1 cellular context compared by ENCODE assay signal in the genomic region with DNA sequence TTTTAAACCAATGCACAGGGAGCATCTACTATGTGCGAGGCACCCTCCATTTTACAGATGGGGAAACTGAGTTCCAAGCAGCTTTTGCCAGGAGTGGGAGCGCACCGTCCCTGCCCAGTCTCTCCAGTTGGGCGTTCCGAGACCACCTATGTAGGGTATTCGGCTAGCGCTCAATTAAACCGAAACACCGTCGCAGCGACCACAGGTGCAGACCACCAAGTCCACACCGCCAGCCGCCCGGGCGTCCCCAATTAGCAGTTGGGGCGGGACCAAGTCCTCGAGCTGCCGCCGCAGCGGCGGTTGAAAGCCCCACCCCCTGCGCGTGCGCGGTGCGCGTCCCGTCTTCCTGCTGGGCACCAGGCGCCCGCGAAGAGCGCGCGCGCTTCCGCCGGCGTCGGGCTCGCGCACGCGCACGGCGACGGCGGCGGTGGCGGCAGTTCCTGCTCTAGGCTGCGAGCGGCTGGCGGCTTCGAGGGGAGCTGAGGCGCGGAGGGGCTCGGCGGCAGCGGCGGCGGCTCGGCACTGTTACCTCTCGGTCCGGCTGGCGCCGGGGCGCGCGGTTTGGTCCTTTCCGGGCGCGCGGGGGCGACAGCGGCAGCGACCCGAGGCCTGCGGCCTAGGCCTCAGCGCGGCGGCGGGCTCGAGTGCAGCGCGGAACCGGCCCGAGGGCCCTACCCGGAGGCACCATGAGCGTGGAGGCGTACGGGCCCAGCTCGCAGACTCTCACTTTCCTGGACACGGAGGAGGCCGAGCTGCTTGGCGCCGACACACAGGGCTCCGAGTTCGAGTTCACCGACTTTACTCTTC.
A peak's percentile ranks its signal among the peaks of the same experiment; 100 is the strongest.
TF ChIP-seq lines count a peak whose summit lies in the region.

A gene (plus strand): TSS at position 436 of the 807 bp plus-strand sequence. CDS start 251 bp downstream, at position 687.

TF ChIP-seq in H1, 55 proteins besides CTCF, POLR2A, EP300 and RAD21:
- TF ChIP-seq ZNF274 (IDR thresholded peaks at IDR 0.05; ENCODE audit: borderline replicate concordance, extremely low read depth, low read length): no peak
- peak; percentile 88 for TF ChIP-seq TAF7 (optimal IDR thresholded peaks at IDR 0.05; ENCODE audit: borderline replicate concordance, low read depth, low read length)
- peak; percentile 86 for TF ChIP-seq KDM4A (IDR thresholded peaks at IDR 0.05; ENCODE audit: low read depth, low read length, severe bottlenecking)
- TF ChIP-seq NRF1 (IDR thresholded peaks at IDR 0.05; ENCODE audit: low read depth, low read length): peak; percentile 86
- TF ChIP-seq, protein P1, sequence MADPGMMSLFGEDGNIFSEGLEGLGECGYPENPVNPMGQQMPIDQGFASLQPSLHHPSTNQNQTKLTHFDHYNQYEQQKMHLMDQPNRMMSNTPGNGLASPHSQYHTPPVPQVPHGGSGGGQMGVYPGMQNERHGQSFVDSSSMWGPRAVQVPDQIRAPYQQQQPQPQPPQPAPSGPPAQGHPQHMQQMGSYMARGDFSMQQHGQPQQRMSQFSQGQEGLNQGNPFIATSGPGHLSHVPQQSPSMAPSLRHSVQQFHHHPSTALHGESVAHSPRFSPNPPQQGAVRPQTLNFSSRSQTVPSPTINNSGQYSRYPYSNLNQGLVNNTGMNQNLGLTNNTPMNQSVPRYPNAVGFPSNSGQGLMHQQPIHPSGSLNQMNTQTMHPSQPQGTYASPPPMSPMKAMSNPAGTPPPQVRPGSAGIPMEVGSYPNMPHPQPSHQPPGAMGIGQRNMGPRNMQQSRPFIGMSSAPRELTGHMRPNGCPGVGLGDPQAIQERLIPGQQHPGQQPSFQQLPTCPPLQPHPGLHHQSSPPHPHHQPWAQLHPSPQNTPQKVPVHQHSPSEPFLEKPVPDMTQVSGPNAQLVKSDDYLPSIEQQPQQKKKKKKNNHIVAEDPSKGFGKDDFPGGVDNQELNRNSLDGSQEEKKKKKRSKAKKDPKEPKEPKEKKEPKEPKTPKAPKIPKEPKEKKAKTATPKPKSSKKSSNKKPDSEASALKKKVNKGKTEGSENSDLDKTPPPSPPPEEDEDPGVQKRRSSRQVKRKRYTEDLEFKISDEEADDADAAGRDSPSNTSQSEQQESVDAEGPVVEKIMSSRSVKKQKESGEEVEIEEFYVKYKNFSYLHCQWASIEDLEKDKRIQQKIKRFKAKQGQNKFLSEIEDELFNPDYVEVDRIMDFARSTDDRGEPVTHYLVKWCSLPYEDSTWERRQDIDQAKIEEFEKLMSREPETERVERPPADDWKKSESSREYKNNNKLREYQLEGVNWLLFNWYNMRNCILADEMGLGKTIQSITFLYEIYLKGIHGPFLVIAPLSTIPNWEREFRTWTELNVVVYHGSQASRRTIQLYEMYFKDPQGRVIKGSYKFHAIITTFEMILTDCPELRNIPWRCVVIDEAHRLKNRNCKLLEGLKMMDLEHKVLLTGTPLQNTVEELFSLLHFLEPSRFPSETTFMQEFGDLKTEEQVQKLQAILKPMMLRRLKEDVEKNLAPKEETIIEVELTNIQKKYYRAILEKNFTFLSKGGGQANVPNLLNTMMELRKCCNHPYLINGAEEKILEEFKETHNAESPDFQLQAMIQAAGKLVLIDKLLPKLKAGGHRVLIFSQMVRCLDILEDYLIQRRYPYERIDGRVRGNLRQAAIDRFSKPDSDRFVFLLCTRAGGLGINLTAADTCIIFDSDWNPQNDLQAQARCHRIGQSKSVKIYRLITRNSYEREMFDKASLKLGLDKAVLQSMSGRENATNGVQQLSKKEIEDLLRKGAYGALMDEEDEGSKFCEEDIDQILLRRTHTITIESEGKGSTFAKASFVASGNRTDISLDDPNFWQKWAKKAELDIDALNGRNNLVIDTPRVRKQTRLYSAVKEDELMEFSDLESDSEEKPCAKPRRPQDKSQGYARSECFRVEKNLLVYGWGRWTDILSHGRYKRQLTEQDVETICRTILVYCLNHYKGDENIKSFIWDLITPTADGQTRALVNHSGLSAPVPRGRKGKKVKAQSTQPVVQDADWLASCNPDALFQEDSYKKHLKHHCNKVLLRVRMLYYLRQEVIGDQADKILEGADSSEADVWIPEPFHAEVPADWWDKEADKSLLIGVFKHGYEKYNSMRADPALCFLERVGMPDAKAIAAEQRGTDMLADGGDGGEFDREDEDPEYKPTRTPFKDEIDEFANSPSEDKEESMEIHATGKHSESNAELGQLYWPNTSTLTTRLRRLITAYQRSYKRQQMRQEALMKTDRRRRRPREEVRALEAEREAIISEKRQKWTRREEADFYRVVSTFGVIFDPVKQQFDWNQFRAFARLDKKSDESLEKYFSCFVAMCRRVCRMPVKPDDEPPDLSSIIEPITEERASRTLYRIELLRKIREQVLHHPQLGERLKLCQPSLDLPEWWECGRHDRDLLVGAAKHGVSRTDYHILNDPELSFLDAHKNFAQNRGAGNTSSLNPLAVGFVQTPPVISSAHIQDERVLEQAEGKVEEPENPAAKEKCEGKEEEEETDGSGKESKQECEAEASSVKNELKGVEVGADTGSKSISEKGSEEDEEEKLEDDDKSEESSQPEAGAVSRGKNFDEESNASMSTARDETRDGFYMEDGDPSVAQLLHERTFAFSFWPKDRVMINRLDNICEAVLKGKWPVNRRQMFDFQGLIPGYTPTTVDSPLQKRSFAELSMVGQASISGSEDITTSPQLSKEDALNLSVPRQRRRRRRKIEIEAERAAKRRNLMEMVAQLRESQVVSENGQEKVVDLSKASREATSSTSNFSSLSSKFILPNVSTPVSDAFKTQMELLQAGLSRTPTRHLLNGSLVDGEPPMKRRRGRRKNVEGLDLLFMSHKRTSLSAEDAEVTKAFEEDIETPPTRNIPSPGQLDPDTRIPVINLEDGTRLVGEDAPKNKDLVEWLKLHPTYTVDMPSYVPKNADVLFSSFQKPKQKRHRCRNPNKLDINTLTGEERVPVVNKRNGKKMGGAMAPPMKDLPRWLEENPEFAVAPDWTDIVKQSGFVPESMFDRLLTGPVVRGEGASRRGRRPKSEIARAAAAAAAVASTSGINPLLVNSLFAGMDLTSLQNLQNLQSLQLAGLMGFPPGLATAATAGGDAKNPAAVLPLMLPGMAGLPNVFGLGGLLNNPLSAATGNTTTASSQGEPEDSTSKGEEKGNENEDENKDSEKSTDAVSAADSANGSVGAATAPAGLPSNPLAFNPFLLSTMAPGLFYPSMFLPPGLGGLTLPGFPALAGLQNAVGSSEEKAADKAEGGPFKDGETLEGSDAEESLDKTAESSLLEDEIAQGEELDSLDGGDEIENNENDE (IDR thresholded peaks at IDR 0.05; ENCODE audit: insufficient replicate concordance, low read length): no peak
- TF ChIP-seq KDM1A (IDR thresholded peaks at IDR 0.05; ENCODE audit: borderline replicate concordance, low read length): peak; percentile 89
- peak; percentile 68; the same call in 1 of the 2 replicates for TF ChIP-seq RBBP5 (IDR thresholded peaks at IDR 0.05; ENCODE audit: borderline replicate concordance, low read depth, low read length)
- TF ChIP-seq PHF8 (conservative IDR thresholded peaks at IDR 0.05; ENCODE audit: low read depth, low read length): peak; percentile 88
- TF ChIP-seq CEBPB (IDR thresholded peaks at IDR 0.05; ENCODE audit: low read depth, low read length): no peak
- TF ChIP-seq, protein P2, sequence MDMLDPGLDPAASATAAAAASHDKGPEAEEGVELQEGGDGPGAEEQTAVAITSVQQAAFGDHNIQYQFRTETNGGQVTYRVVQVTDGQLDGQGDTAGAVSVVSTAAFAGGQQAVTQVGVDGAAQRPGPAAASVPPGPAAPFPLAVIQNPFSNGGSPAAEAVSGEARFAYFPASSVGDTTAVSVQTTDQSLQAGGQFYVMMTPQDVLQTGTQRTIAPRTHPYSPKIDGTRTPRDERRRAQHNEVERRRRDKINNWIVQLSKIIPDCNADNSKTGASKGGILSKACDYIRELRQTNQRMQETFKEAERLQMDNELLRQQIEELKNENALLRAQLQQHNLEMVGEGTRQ (IDR thresholded peaks at IDR 0.05; ENCODE audit: low read length): no peak
- no peak for TF ChIP-seq TEAD4 (IDR thresholded peaks at IDR 0.05; ENCODE audit: low read depth, low read length)
- TF ChIP-seq SIRT6 (IDR thresholded peaks at IDR 0.05; ENCODE audit: low read length): no peak
- TF ChIP-seq, protein P3, sequence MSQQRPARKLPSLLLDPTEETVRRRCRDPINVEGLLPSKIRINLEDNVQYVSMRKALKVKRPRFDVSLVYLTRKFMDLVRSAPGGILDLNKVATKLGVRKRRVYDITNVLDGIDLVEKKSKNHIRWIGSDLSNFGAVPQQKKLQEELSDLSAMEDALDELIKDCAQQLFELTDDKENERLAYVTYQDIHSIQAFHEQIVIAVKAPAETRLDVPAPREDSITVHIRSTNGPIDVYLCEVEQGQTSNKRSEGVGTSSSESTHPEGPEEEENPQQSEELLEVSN (IDR thresholded peaks at IDR 0.05): peak; percentile 38
- TF ChIP-seq TBP (IDR thresholded peaks at IDR 0.05; ENCODE audit: low read depth, low read length): no peak
- TF ChIP-seq HDAC2 (IDR thresholded peaks at IDR 0.05; ENCODE audit: borderline replicate concordance in 1 of 2, low read depth in 2 of 2, low read length in 2 of 2): peak in 1 of 2 experiments; percentile 88; a peak in 1 of 4 replicates
- no peak for TF ChIP-seq SAP30 (IDR thresholded peaks at IDR 0.05; ENCODE audit: insufficient read depth, insufficient replicate concordance, low read length)
- TF ChIP-seq SP4 (IDR thresholded peaks at IDR 0.05; ENCODE audit: low read length): no peak
- 0 out of 2 replicates have a peak, but pooled peaks have one; percentile 18 for TF ChIP-seq GABPA (IDR thresholded peaks at IDR 0.05; ENCODE audit: borderline replicate concordance, insufficient read depth, low read length)
- TF ChIP-seq TAF1 (IDR thresholded peaks at IDR 0.05; ENCODE audit: low read depth, low read length): peak; percentile 93
- TF ChIP-seq POLR2AphosphoS5 (IDR thresholded peaks at IDR 0.05; ENCODE audit: low read depth, low read length): peak; percentile 82
